ENCODE assay signal across 13 cellular contexts in genomic region chr20:36549942-36550796, GRCh38. TPM values are rescaled to one million over a fixed set of nuclear protein-coding genes. Genes with fewer than 3 reads are reported as not detected.
DNase-seq lines count a peak whose midpoint lies in the region; ATAC-seq and TF ChIP-seq lines count a peak whose summit lies in the region.
"Had no signal": no experiment of that assay in that cellular context is flagged by ENCODE, and none has a peak within 500 bp of the region (broad histone marks: within the 10 kb centered on the region; RNA-seq: fewer than 3 reads in every experiment).

No MANE protein-coding gene starts in this region.

- peaks cover 6 to 37% of the 10 kb centered on the region in 2 donors for H3K4me1 ChIP-seq in ascending aorta
- no peaks in the 10 kb centered on the region for H3K4me1 ChIP-seq in right cardiac atrium (ENCODE audit: control insufficient read depth, insufficient read depth, low read length)
- H3K4me1 ChIP-seq in sigmoid colon = peaks cover 2 to 56% (median 35%) of the 10 kb centered on the region in 4 donors

- TF ChIP-seq CTCF in ascending aorta (IDR thresholded peaks at IDR 0.05) (no peak), sigmoid colon (IDR thresholded peaks at IDR 0.05) (no peak)

- peak; percentile 24 for DNase-seq in D341Med (ENCODE audit: low spot score)
- no peak for DNase-seq in ascending aorta (ENCODE audit: low spot score in 2 of 2)
- peak in 2 of 3 donors; percentile 64 to 68 for DNase-seq in right cardiac atrium
- DNase-seq in sigmoid colon = peak; percentile 78
- no peak for DNase-seq in HuH-7.5 (ENCODE audit: low spot score)
- no peak for DNase-seq in erythroblast (lab: John Stamatoyannopoulos, UW)
- DNase-seq: activated CD4-positive, alpha-beta T cell treated with anti-CD3 and anti-CD28 coated beads for 48 hours; effector CD8-positive, alpha-beta T cell; NCI-H1417 treated with DMSO at 0.1 percent for 48 hours; NCI-H524 treated with DMSO at 0.1 percent for 48 hours; RPMI8226 had no signal

- no peak overlapping the region for H3K4me3 ChIP-seq in ascending aorta
- H3K4me3 ChIP-seq in right cardiac atrium (ENCODE audit: low read length) = no peak overlapping the region
- H3K4me3 ChIP-seq in sigmoid colon = no peak overlapping the region

- ATAC-seq in right cardiac atrium = peak; percentile 38 to 48
- ATAC-seq in GM21526 (IDR thresholded peaks at IDR 0.05; ENCODE audit: low FRiP score, unreplicated experiment) = no peak
- ATAC-seq in HG02798 (IDR thresholded peaks at IDR 0.05; ENCODE audit: poor library complexity, unreplicated experiment) = no peak

- peak in 1 of 2 donors; percentile 12 for TF ChIP-seq POLR2A in sigmoid colon (IDR thresholded peaks at IDR 0.05)
- no peak for TF ChIP-seq POLR2A in erythroblast (IDR thresholded peaks at IDR 0.05; ENCODE audit: low read length)

- TF ChIP-seq EP300 in sigmoid colon (IDR thresholded peaks at IDR 0.05) = no peak

- H3K27me3 ChIP-seq in ascending aorta (no peaks in the 10 kb centered on the region), right cardiac atrium (ENCODE audit: control insufficient read depth, insufficient read depth) (no peaks in the 10 kb centered on the region), sigmoid colon (no peaks in the 10 kb centered on the region)

- intact Hi-C loops in ascending aorta (cut with DNase I) = no loop called here
- intact Hi-C loops in right cardiac atrium (cut with DNase I) = no loop called here
- intact Hi-C loops in sigmoid colon (cut with DNase I) = no loop called here

- 64% methylated on average over 17 of the region's 17 CpGs for WGBS in right cardiac atrium
- 88 to 89% methylated on average over 17 of the region's 17 CpGs for WGBS in sigmoid colon, 2 donors

- H3K36me3 ChIP-seq in ascending aorta (peaks cover 33 to 40% of the 10 kb centered on the region in 2 donors), sigmoid colon (peaks cover 16 to 47% (median 39%) of the 10 kb centered on the region in 4 donors)

- H3K9me3 ChIP-seq in ascending aorta (no peaks in the 10 kb centered on the region), right cardiac atrium (ENCODE audit: control insufficient read depth, low read length) (no peaks in the 10 kb centered on the region), sigmoid colon (no peaks in the 10 kb centered on the region)

- H3K27ac ChIP-seq in ascending aorta = peak overlapping the region; percentile 72 to 75
- H3K27ac ChIP-seq in right cardiac atrium (ENCODE audit: low read length) = peak overlapping the region; percentile 31
- peak overlapping the region; percentile 70 to 100 (median 99) for H3K27ac ChIP-seq in sigmoid colon

RNA-seq across cellular contexts. Expression of gene MYL9, which starts 8.8 kb away (rescaled TPM):
- total RNA-seq in ascending aorta (717 TPM), right cardiac atrium (1,000 to 10,000 TPM; 1,717 to 2,567 (median 2,144) TPM), sigmoid colon (1,000 to 10,000 TPM; 1,167 to 2,082 (median 1,738) TPM)
- polyA plus RNA-seq in right cardiac atrium (1,393 TPM), sigmoid colon (100 to 1,000 TPM in 2 of 3 donors, 10 to 100 TPM in 1; 26.4 to 168 (median 105) TPM)

RNA-seq across cellular contexts. Expression of gene TGIF2, which starts 23.2 kb away (rescaled TPM):
- total RNA-seq in ascending aorta = 29.8 TPM
- total RNA-seq in right cardiac atrium = 10 to 100 TPM in 2 of 4 donors, 1 to 10 TPM in 2; 9.9 to 13.4 (median 10.1) TPM
- polyA plus RNA-seq in right cardiac atrium = 4.9 TPM
- 10 to 100 TPM in 3 of 4 donors, 1 to 10 TPM in 1; 8.9 to 13.6 (median 11.1) TPM for total RNA-seq in sigmoid colon
- 10 to 100 TPM in 1 of 3 donors, 1 to 10 TPM in 2; 2.1 to 10.0 (median 2.4) TPM for polyA plus RNA-seq in sigmoid colon

RNA-seq across cellular contexts. Expression of gene RAB5IF, which starts 55.4 kb away (rescaled TPM):
- total RNA-seq in ascending aorta = 28.4 TPM
- total RNA-seq in right cardiac atrium = 10 to 100 TPM; 60.2 to 69.9 (median 62.9) TPM
- 74.3 TPM for polyA plus RNA-seq in right cardiac atrium
- total RNA-seq in sigmoid colon = 10 to 100 TPM; 58.7 to 85.1 (median 75.7) TPM
- polyA plus RNA-seq in sigmoid colon = 100 to 1,000 TPM; 106 to 169 (median 148) TPM

Comparison
In these comparisons a context has a peak if more than half of its experiments do, and no peak if none do; other contexts are left out.
1. DNase-seq: peak in D341Med (single experiment), right cardiac atrium (2 of 3) and sigmoid colon (single experiment); none in ascending aorta (0 of 2), HuH-7.5 (single experiment) and erythroblast (0 of 2).
2. H3K27ac ChIP-seq: peak in every context shown above with its lines; median percentile 99 in sigmoid colon; 74 in ascending aorta; 31 in right cardiac atrium.
3. ATAC-seq: peak in right cardiac atrium (2 of 2); none in GM21526 (single experiment) and HG02798 (single experiment).